In genomic region chr2:3725458-3726250, GRCh38 we compare ENCODE assay signal across 28 cellular contexts. TPM values are rescaled to one million over a fixed set of nuclear protein-coding genes. Genes with fewer than 3 reads are reported as not detected.
"Had no signal": no experiment of that assay in that cellular context is flagged by ENCODE, and none has a peak within 500 bp of the region (broad histone marks: within the 10 kb centered on the region; RNA-seq: fewer than 3 reads in every experiment).

No MANE protein-coding gene starts in this region.

- H3K4me1 Mint-ChIP-seq: activated B cell treated with CpG ODN at 0.5 μM for 24 hours; activated CD4-positive, alpha-beta T cell treated with anti-CD3 and anti-CD28 coated beads for 36 hours; memory B cell; T-helper 17 cell had no signal

- H3K9me3 Mint-ChIP-seq: activated T-helper 1 cell treated with anti-CD3 and anti-CD28 coated beads, Interleukin-12 subunit alpha, Interleukin-12 subunit beta, Interleukin-2, Interleukin-4 antibody, amounts not matched to agents 30 ng/mL and 10 ng/mL and 1 ng/mL, durations not matched to agents 14 hours and 24 hours and 36 hours had no signal

- ATAC-seq: activated CD4-positive, alpha-beta T cell treated with anti-CD3 and anti-CD28 coated beads for 36 hours; T-helper 17 cell had no signal

- H3K4me1 ChIP-seq: prostate gland had no signal

- H3K36me3 ChIP-seq: ovary, prostate gland had no signal

- H3K9me3 ChIP-seq: ovary, prostate gland had no signal

- H3K4me3 Mint-ChIP-seq: activated B cell treated with CpG ODN at 0.5 μM for 24 hours; activated CD4-positive, alpha-beta T cell treated with anti-CD3 and anti-CD28 coated beads for 36 hours; activated T-helper 1 cell treated with anti-CD3 and anti-CD28 coated beads, Interleukin-12 subunit alpha, Interleukin-12 subunit beta, Interleukin-2, Interleukin-4 antibody, amounts not matched to agents 30 ng/mL and 10 ng/mL and 1 ng/mL, durations not matched to agents 14 hours and 24 hours and 36 hours; brain; memory B cell; neural crest cell; T-helper 17 cell had no signal

- H3K36me3 Mint-ChIP-seq: brain, memory B cell had no signal

- H3K4me3 ChIP-seq: ovary, prostate gland had no signal

- H3K27me3 ChIP-seq: ovary had no signal

- DNase-seq: activated B cell treated with CpG ODN at 0.5 μM for 24 hours; activated CD4-positive, alpha-beta T cell treated with anti-CD3 and anti-CD28 coated beads for 36 hours; activated CD4-positive, alpha-beta T cell treated with anti-CD3 and anti-CD28 coated beads, Interleukin-2, amount 50 U/mL, for 48 hours; activated gamma-delta T cell; activated naive CD4-positive, alpha-beta T cell treated with anti-CD3 and anti-CD28 coated beads, Interleukin-2, amount 50 U/mL, for 16 hours; activated T-cell treated with anti-CD3 and anti-CD28 coated beads for 4 hours; aorta; dermis blood vessel endothelial cell; effector CD8-positive, alpha-beta T cell; foreskin melanocyte; ovary; stimulated activated CD4-positive, alpha-beta T cell treated with anti-CD3 and anti-CD28 coated beads, Interleukin-2, amount 100 ng/mL, for 48 hours; stimulated activated CD8-positive, alpha-beta memory T cell treated with anti-CD3 and anti-CD28 coated beads, Interleukin-4, amount 100 ng/mL, for 48 hours; stimulated activated naive CD4-positive, alpha-beta T cell; SW 1271; T-helper 17 cell had no signal

- H3K27ac Mint-ChIP-seq: activated B cell treated with CpG ODN at 0.5 μM for 24 hours; activated CD4-positive, alpha-beta T cell treated with anti-CD3 and anti-CD28 coated beads for 36 hours; activated T-helper 1 cell treated with anti-CD3 and anti-CD28 coated beads, Interleukin-12 subunit alpha, Interleukin-12 subunit beta, Interleukin-2, Interleukin-4 antibody, amounts not matched to agents 30 ng/mL and 10 ng/mL and 1 ng/mL, durations not matched to agents 14 hours and 24 hours and 36 hours; memory B cell; T-helper 17 cell had no signal

- H3K27ac ChIP-seq: ovary, prostate gland had no signal

RNA-seq across cellular contexts. Expression of gene DCDC2C, which starts 22.3 kb away (rescaled TPM):
- total RNA-seq: activated B cell treated with CpG ODN at 0.5 μM for 24 hours; activated CD4-positive, alpha-beta T cell treated with anti-CD3 and anti-CD28 coated beads for 36 hours; activated T-helper 1 cell treated with anti-CD3 and anti-CD28 coated beads, Interleukin-12 subunit alpha, Interleukin-12 subunit beta, Interleukin-2, Interleukin-4 antibody, amounts not matched to agents 30 ng/mL and 10 ng/mL and 1 ng/mL, durations not matched to agents 14 hours and 24 hours and 36 hours; cardiac septum; liver; mononuclear cell; myocyte; neural crest cell; subcutaneous adipose tissue; T-helper 17 cell; ureter had no signal
- polyA plus RNA-seq: adipose tissue, liver had no signal
